ENCODE assay signal across 8 cellular contexts in the genomic region with DNA sequence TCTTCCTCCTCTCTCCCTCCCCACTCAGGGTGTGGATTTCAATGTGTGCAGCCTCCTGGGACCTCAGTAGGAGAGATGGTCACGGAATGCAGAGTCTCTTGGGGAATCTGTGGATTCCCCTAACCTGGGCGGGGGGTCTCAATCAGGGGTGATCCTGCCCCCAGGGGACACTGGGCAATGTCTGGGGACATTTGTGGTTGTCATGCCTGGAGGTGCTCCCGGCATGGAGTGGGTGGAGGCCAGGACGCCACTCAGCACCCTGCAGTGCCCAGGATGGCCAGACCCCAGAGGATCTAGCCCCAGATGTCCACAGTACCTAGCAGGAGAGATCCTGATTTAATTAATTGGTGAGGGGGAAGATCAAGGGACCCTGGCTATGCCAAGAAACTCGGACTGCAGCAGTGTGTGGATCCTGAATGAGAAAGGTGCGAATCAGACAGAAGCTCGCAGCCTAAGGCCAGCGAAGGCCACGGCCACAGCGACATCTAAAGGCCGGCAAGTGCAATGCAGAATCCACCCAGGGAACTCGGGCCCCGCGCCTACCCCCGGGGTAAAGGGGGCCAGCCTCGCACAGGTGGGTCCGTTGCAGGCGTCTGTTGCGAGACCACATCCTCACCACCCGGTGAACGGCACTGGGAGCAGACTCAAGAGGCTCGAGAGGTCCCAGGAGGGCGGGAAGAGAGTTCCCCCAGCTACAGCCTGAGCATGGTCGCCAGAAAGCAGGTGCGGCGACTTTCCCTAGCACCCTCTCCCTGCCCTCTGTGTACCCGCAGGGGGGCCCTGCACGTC.
DNase-seq lines count a peak whose midpoint lies in the region; ATAC-seq and TF ChIP-seq lines count a peak whose summit lies in the region.

No MANE protein-coding gene starts in this region.

- H3K9me3 Mint-ChIP-seq in CD14-positive monocyte: peaks cover 13 to 23% (median 18%) of the 10 kb centered on the region in 7 donors
- H3K9me3 Mint-ChIP-seq in activated CD4-positive, alpha-beta T cell treated with anti-CD3 and anti-CD28 coated beads, Interleukin-2, amount 10 ng/mL, durations not matched to agents 7 days and 5 days: peaks cover 2% of the 10 kb centered on the region
- H3K9me3 Mint-ChIP-seq in effector memory CD8-positive, alpha-beta T cell: no peaks in the 10 kb centered on the region
- no peaks in the 10 kb centered on the region for H3K9me3 Mint-ChIP-seq in natural killer cell

- peak; percentile 50 for ATAC-seq in effector memory CD8-positive, alpha-beta T cell (replicated peaks)
- peak; percentile 64 to 71 (median 67) for ATAC-seq in natural killer cell
- no peak for ATAC-seq in HG02763 (IDR thresholded peaks at IDR 0.05; ENCODE audit: unreplicated experiment)
- no peak for ATAC-seq in GM19328 (IDR thresholded peaks at IDR 0.05; ENCODE audit: unreplicated experiment)
- no peak for ATAC-seq in HG02973 (IDR thresholded peaks at IDR 0.05; ENCODE audit: unreplicated experiment)

- peaks cover 0 to 4% (median 2%) of the 10 kb centered on the region in 3 donors for H3K27me3 Mint-ChIP-seq in CD14-positive monocyte (ENCODE audit: low read depth in 3 of 3)
- peaks cover 6% of the 10 kb centered on the region for H3K27me3 Mint-ChIP-seq in activated CD4-positive, alpha-beta T cell treated with anti-CD3 and anti-CD28 coated beads, Interleukin-2, amount 10 ng/mL, durations not matched to agents 7 days and 5 days
- H3K27me3 Mint-ChIP-seq in effector memory CD8-positive, alpha-beta T cell: no peaks in the 10 kb centered on the region
- H3K27me3 Mint-ChIP-seq in natural killer cell (ENCODE audit: low read depth in 2 of 2): peaks cover 7 to 10% of the 10 kb centered on the region in 2 donors

- intact Hi-C loops in CD14-positive monocyte (cut with micrococcal nuclease) (loop anchor here (2.0 to 10.0 kb wide), 4 partner anchors 17 to 339 kb away; no protein-coding TSS in a partner anchor), natural killer cell (cut with micrococcal nuclease) (loop anchor here (2.0 kb wide), 1 partner anchor 139 kb away; no protein-coding TSS in a partner anchor)

- H3K27ac Mint-ChIP-seq in CD14-positive monocyte: peak overlapping the region in 4 of 7 donors; percentile 15 to 95 (median 48)
- no peak overlapping the region for H3K27ac Mint-ChIP-seq in activated CD4-positive, alpha-beta T cell treated with anti-CD3 and anti-CD28 coated beads, Interleukin-2, amount 10 ng/mL, durations not matched to agents 7 days and 5 days
- H3K27ac Mint-ChIP-seq in effector memory CD8-positive, alpha-beta T cell: no peak overlapping the region
- no peak overlapping the region for H3K27ac Mint-ChIP-seq in natural killer cell

- POLR2A ChIA-PET in activated CD4-positive, alpha-beta T cell treated with anti-CD3 and anti-CD28 coated beads, Interleukin-2, amount 10 ng/mL, durations not matched to agents 7 days and 5 days (lab: Charles Lee): interaction anchor here (1.0 kb wide), 1 partner anchor 138 kb away, joined by 6 read pairs; a partner anchor contains a TSS

- CTCF ChIA-PET in activated CD4-positive, alpha-beta T cell treated with anti-CD3 and anti-CD28 coated beads, Interleukin-2, amount 10 ng/mL, durations not matched to agents 7 days and 5 days (lab: Charles Lee): interaction anchor here (0.6 to 2.0 kb wide), 15 partner anchors 11 to 329 kb away, joined by 3 to 12 read pairs (median 4); a partner anchor contains a TSS

- H3K36me3 Mint-ChIP-seq in CD14-positive monocyte: peaks cover 0 to 12% of the 10 kb centered on the region in 2 donors
- no peaks in the 10 kb centered on the region for H3K36me3 Mint-ChIP-seq in activated CD4-positive, alpha-beta T cell treated with anti-CD3 and anti-CD28 coated beads, Interleukin-2, amount 10 ng/mL, durations not matched to agents 7 days and 5 days (ENCODE audit: low read depth)
- peaks cover 16% of the 10 kb centered on the region for H3K36me3 Mint-ChIP-seq in effector memory CD8-positive, alpha-beta T cell (ENCODE audit: insufficient read depth)
- H3K36me3 Mint-ChIP-seq in natural killer cell: no peaks in the 10 kb centered on the region

- H3K4me1 Mint-ChIP-seq in CD14-positive monocyte: peaks cover 63% of the 10 kb centered on the region
- peaks cover 60% of the 10 kb centered on the region for H3K4me1 Mint-ChIP-seq in activated CD4-positive, alpha-beta T cell treated with anti-CD3 and anti-CD28 coated beads, Interleukin-2, amount 10 ng/mL, durations not matched to agents 7 days and 5 days
- peaks cover 37 to 38% of the 10 kb centered on the region in 2 donors for H3K4me1 Mint-ChIP-seq in effector memory CD8-positive, alpha-beta T cell (ENCODE audit: low read depth in 2 of 2)
- H3K4me1 Mint-ChIP-seq in natural killer cell: peaks cover 25 to 38% of the 10 kb centered on the region in 2 donors

- DNase-seq in CD14-positive monocyte (ENCODE audit: low spot score) (no peak), HuH-7.5 (ENCODE audit: low spot score) (peak; percentile 61), natural killer cell (peak; percentile 63)
- DNase-seq in activated CD4-positive, alpha-beta T cell treated with anti-CD3 and anti-CD28 coated beads, Interleukin-2, amount 10 ng/mL, durations not matched to agents 7 days and 5 days: peak; percentile 59
- DNase-seq in effector memory CD8-positive, alpha-beta T cell: peak; percentile 60 to 66 (median 64)

- peak; percentile 76 for TF ChIP-seq CTCF in CD14-positive monocyte (IDR thresholded peaks at IDR 0.05)
- peak; percentile 88 for TF ChIP-seq CTCF in natural killer cell (IDR thresholded peaks at IDR 0.05)

- H3K4me3 Mint-ChIP-seq in CD14-positive monocyte (no peak overlapping the region), natural killer cell (no peak overlapping the region)
- H3K4me3 Mint-ChIP-seq in activated CD4-positive, alpha-beta T cell treated with anti-CD3 and anti-CD28 coated beads, Interleukin-2, amount 10 ng/mL, durations not matched to agents 7 days and 5 days: no peak overlapping the region
- no peak overlapping the region for H3K4me3 Mint-ChIP-seq in effector memory CD8-positive, alpha-beta T cell

Comparison
In these comparisons a context has a peak if more than half of its experiments do, and no peak if none do; other contexts are left out.
1. H3K27ac Mint-ChIP-seq: peak in CD14-positive monocyte (4 of 7); none in activated CD4-positive, alpha-beta T cell treated with anti-CD3 and anti-CD28 coated beads, Interleukin-2, amount 10 ng/mL, durations not matched to agents 7 days and 5 days (single experiment), effector memory CD8-positive, alpha-beta T cell (0 of 2) and natural killer cell (0 of 2).
2. ATAC-seq: peak in effector memory CD8-positive, alpha-beta T cell (single experiment) and natural killer cell (3 of 3); none in HG02763 (single experiment), GM19328 (single experiment) and HG02973 (single experiment).